9 cellular contexts compared by ENCODE assay signal in genomic region chr3:42589382-42590109, GRCh38. TPM values are rescaled to one million over a fixed set of nuclear protein-coding genes. Genes with fewer than 3 reads are reported as not detected.
A peak's percentile ranks its signal among the peaks of the same experiment; 100 is the strongest.
DNase-seq lines count a peak whose midpoint lies in the region; ATAC-seq and TF ChIP-seq lines count a peak whose summit lies in the region.
"Had no signal": no experiment of that assay in that cellular context is flagged by ENCODE, and none has a peak within 500 bp of the region (broad histone marks: within the 10 kb centered on the region; RNA-seq: fewer than 3 reads in every experiment).

No MANE protein-coding gene starts in this region.

- no peaks in the 10 kb centered on the region for H3K9me3 ChIP-seq in Panc1 (ENCODE audit: control insufficient read depth, insufficient read depth, low read depth, low read length)
- no peaks in the 10 kb centered on the region for H3K9me3 ChIP-seq in esophagus (ENCODE audit: control insufficient read depth in 2 of 2, insufficient read depth in 1 of 2, low read depth in 1 of 2, low read length in 1 of 2)
- no peaks in the 10 kb centered on the region for H3K9me3 ChIP-seq in skeletal muscle tissue (ENCODE audit: control insufficient read depth in 3 of 3, low read length in 3 of 3)

- H3K27me3 ChIP-seq in Panc1 (ENCODE audit: control insufficient read depth, insufficient read depth, low read length): no peaks in the 10 kb centered on the region
- no peaks in the 10 kb centered on the region for H3K27me3 ChIP-seq in esophagus (ENCODE audit: control insufficient read depth in 1 of 2, insufficient read depth in 2 of 2, low read length in 2 of 2)
- H3K27me3 ChIP-seq in skeletal muscle tissue (ENCODE audit: control insufficient read depth in 3 of 3, insufficient read depth in 3 of 3, low read length in 3 of 3): no peaks in the 10 kb centered on the region

- H3K36me3 ChIP-seq in Panc1 (ENCODE audit: control insufficient read depth, insufficient read depth, low read length) (no peaks in the 10 kb centered on the region), esophagus (ENCODE audit: control insufficient read depth in 2 of 2, insufficient read depth in 2 of 2, low read length in 1 of 2) (no peaks in the 10 kb centered on the region), skeletal muscle tissue (ENCODE audit: control insufficient read depth in 3 of 3, insufficient read depth in 3 of 3, low read length in 3 of 3) (peaks cover 0 to 4% (median 3%) of the 10 kb centered on the region in 3 donors)

- in situ Hi-C loops in Panc1 (cut with HindIII; ENCODE audit: low pct_unique_long_range_greater_than_20kb, low sequenced_read_pairs): no loop called here

- DNase-seq in DMS53 (lab: John Stamatoyannopoulos, UW) (peak; percentile 24), DMS53 treated with DMSO at 0.1 percent for 48 hours (lab: John Stamatoyannopoulos, UW; ENCODE audit: unreplicated experiment) (no peak), Panc1 (ENCODE audit: low read depth, low spot score) (no peak), omental fat pad (ENCODE audit: low spot score) (no peak)
- DNase-seq: activated CD4-positive, alpha-beta T cell treated with anti-CD3 and anti-CD28 coated beads, Interleukin-2, amount 50 U/mL, for 4 hours had no signal

- 90 to 92% methylated on average over 20 of the region's 20 CpGs for WGBS in esophagus, 2 donors

- CTCF ChIA-PET in Panc1 (lab: Charles Lee): no interaction called here

- H3K4me1 ChIP-seq in Panc1 (ENCODE audit: control insufficient read depth, insufficient read depth, low read length): peaks cover 10% of the 10 kb centered on the region
- H3K4me1 ChIP-seq in esophagus (ENCODE audit: control insufficient read depth in 2 of 2, insufficient read depth in 2 of 2, low read length in 1 of 2): peaks cover 0 to 14% of the 10 kb centered on the region in 2 donors
- H3K4me1 ChIP-seq in skeletal muscle tissue (ENCODE audit: control insufficient read depth in 3 of 3, insufficient read depth in 3 of 3, low read length in 3 of 3): peaks cover 11 to 15% (median 14%) of the 10 kb centered on the region in 3 donors

- BruUV-seq in Panc1 (replicated peaks; lab: Mats Ljungman, UMichigan): no TSS peak

- TF ChIP-seq CTCF in Panc1 (IDR thresholded peaks at IDR 0.05) (no peak), omental fat pad (IDR thresholded peaks at IDR 0.05) (no peak)

- H3K4me3 ChIP-seq in Panc1 (ENCODE audit: low read depth in 2 of 2, low read length in 2 of 2) (peak overlapping the region; percentile 55 to 72), esophagus (ENCODE audit: low read depth in 1 of 2, low read length in 2 of 2) (peak overlapping the region in 1 of 2 donors; percentile 72), skeletal muscle tissue (ENCODE audit: low read length in 3 of 3) (peak overlapping the region; percentile 82 to 86 (median 83))

- POLR2A ChIA-PET in Panc1 (lab: Charles Lee): no interaction called here

- peak overlapping the region in 2 of 3 donors; percentile 52 to 78 for H3K9ac ChIP-seq in skeletal muscle tissue (ENCODE audit: low read depth in 1 of 3, low read length in 3 of 3)

- ATAC-seq in Panc1 (no peak), omental fat pad (ENCODE audit: low FRiP score) (no peak), HG03159 (IDR thresholded peaks at IDR 0.05; ENCODE audit: unreplicated experiment) (no peak), GM18502 (IDR thresholded peaks at IDR 0.05; ENCODE audit: poor library complexity, unreplicated experiment) (no peak)

- intact Hi-C loops in Panc1 (cut with micrococcal nuclease; ENCODE audit: unreplicated experiment): no loop called here

- peak overlapping the region; percentile 81 for H3K27ac ChIP-seq in Panc1 (ENCODE audit: low read length)
- peak overlapping the region; percentile 71 to 91 for H3K27ac ChIP-seq in esophagus (ENCODE audit: low read depth in 2 of 2, low read length in 1 of 2)
- H3K27ac ChIP-seq in skeletal muscle tissue (ENCODE audit: low read depth, low read length): peak overlapping the region; percentile 47

RNA-seq across cellular contexts. Expression of gene SS18L2, which starts 1.1 kb away (rescaled TPM):
- total RNA-seq in Panc1 (2021; ENCODE audit: unreplicated experiment) (27.5 TPM), skeletal muscle tissue (15.7 TPM), omental fat pad (10 to 100 TPM; 16.4 to 24.5 (median 19.5) TPM)
- polyA plus RNA-seq in Panc1 (2012; ENCODE audit: insufficient read length): 14.3 TPM
- polyA plus RNA-seq in esophagus: 10 to 100 TPM; 18.1 to 23.2 TPM

RNA-seq across cellular contexts. Expression of gene SEC22C, which starts 7.8 kb away (rescaled TPM):
- total RNA-seq in Panc1 (2021; ENCODE audit: unreplicated experiment) (45.9 TPM), skeletal muscle tissue (21.4 TPM), omental fat pad (10 to 100 TPM; 46.0 to 81.2 (median 56.1) TPM)
- polyA plus RNA-seq in Panc1 (2012; ENCODE audit: insufficient read length): 25.3 TPM
- 10 to 100 TPM in 1 of 2 donors, 1 to 10 TPM in 1; 5.0 to 10.0 TPM for polyA plus RNA-seq in esophagus

RNA-seq across cellular contexts. Expression of gene NKTR, which starts 10.9 kb away (rescaled TPM):
- total RNA-seq in Panc1 (2021; ENCODE audit: unreplicated experiment): 39.0 TPM
- 11.0 TPM for polyA plus RNA-seq in Panc1 (2012; ENCODE audit: insufficient read length)
- polyA plus RNA-seq in esophagus: 10 to 100 TPM; 13.9 to 26.3 TPM
- total RNA-seq in skeletal muscle tissue: 119 TPM
- 100 to 1,000 TPM in 1 of 4 donors, 10 to 100 TPM in 3; 52.2 to 274 (median 91.1) TPM for total RNA-seq in omental fat pad
